Comparison of ENCODE assay signal across 14 cellular contexts in genomic region chr22:44667276-44667675, GRCh38. TPM values are rescaled to one million over a fixed set of nuclear protein-coding genes. Genes with fewer than 3 reads are reported as not detected.
DNase-seq lines count a peak whose midpoint lies in the region; ATAC-seq and TF ChIP-seq lines count a peak whose summit lies in the region.
"Had no signal": no experiment of that assay in that cellular context is flagged by ENCODE, and none has a peak within 500 bp of the region (broad histone marks: within the 10 kb centered on the region; RNA-seq: fewer than 3 reads in every experiment).

No MANE protein-coding gene starts in this region.

- H3K27me3 Mint-ChIP-seq in activated naive CD8-positive, alpha-beta T cell treated with anti-CD3 and anti-CD28 coated beads for 36 hours, result no peaks in the 10 kb centered on the region
- H3K27me3 Mint-ChIP-seq in naive B cell (peaks cover 15 to 44% (median 24%) of the 10 kb centered on the region in 3 donors), type B pancreatic cell (peaks cover 34% of the 10 kb centered on the region)

- H3K4me1 ChIP-seq in tibial nerve, result peaks cover 0 to 51% (median 12%) of the 10 kb centered on the region in 4 donors

- ATAC-seq in Right ventricle myocardium superior (ENCODE audit: poor library complexity) (peak; percentile 10), naive B cell (ENCODE audit: low read depth in 2 of 2) (no peak)

- no peaks in the 10 kb centered on the region for H3K9me3 ChIP-seq in tibial nerve

- H3K36me3 Mint-ChIP-seq in activated naive CD8-positive, alpha-beta T cell treated with anti-CD3 and anti-CD28 coated beads for 36 hours, result no peaks in the 10 kb centered on the region
- H3K36me3 Mint-ChIP-seq in naive B cell (peaks cover 0 to 6% of the 10 kb centered on the region in 2 donors), type B pancreatic cell (no peaks in the 10 kb centered on the region)

- H3K4me1 Mint-ChIP-seq in activated naive CD8-positive, alpha-beta T cell treated with anti-CD3 and anti-CD28 coated beads for 36 hours, result peaks cover 53% of the 10 kb centered on the region
- H3K4me1 Mint-ChIP-seq in naive B cell (peaks cover 8 to 37% (median 30%) of the 10 kb centered on the region in 3 donors), type B pancreatic cell (ENCODE audit: unreplicated experiment) (peaks cover 13% of the 10 kb centered on the region)

- no peak overlapping the region for H3K4me3 ChIP-seq in tibial nerve

- peak; percentile 54 for DNase-seq in Right ventricle myocardium superior
- no peak for DNase-seq in cardiac septum (ENCODE audit: low spot score)
- DNase-seq in activated naive CD8-positive, alpha-beta T cell treated with anti-CD3 and anti-CD28 coated beads for 36 hours, result no peak
- DNase-seq in naive B cell, result no peak
- no peak for DNase-seq in type B pancreatic cell (ENCODE audit: extremely low spot score, unreplicated experiment)
- no peak for DNase-seq in hypothalamus (lab: John Stamatoyannopoulos, UW)
- no peak for DNase-seq in NCI-H1417 (lab: John Stamatoyannopoulos, UW)
- no peak for DNase-seq in tibial nerve (ENCODE audit: low spot score in 2 of 2)
- DNase-seq: foreskin fibroblast, kidney glomerular epithelial cell, NCI-H1436 treated with DMSO at 0.1 percent for 48 hours, NCI-H69, occipital lobe had no signal

- no peak for TF ChIP-seq EP300 in tibial nerve (IDR thresholded peaks at IDR 0.05)

- no peak overlapping the region for H3K27ac ChIP-seq in tibial nerve

- peaks cover 0 to 10% of the 10 kb centered on the region in 2 donors for H3K27me3 ChIP-seq in tibial nerve

- no peaks in the 10 kb centered on the region for H3K9me3 Mint-ChIP-seq in activated naive CD8-positive, alpha-beta T cell treated with anti-CD3 and anti-CD28 coated beads for 36 hours
- H3K9me3 Mint-ChIP-seq in naive B cell (no peaks in the 10 kb centered on the region), type B pancreatic cell (no peaks in the 10 kb centered on the region)
- H3K9me3 Mint-ChIP-seq: dendritic cell treated with granulocyte-macrophage colony-stimulating factor and Interleukin-4, amounts not matched to agents 40 ng/mL and 50 ng/mL, for 4 days had no signal

- no peak for TF ChIP-seq CTCF in type B pancreatic cell (conservative IDR thresholded peaks at IDR 0.05)
- TF ChIP-seq CTCF in tibial nerve (IDR thresholded peaks at IDR 0.05), result no peak

- intact Hi-C loops in Right ventricle myocardium superior (cut with DNase I), result no loop called here
- intact Hi-C loops in cardiac septum (cut with DNase I), result no loop called here

- H3K4me3 Mint-ChIP-seq in activated naive CD8-positive, alpha-beta T cell treated with anti-CD3 and anti-CD28 coated beads for 36 hours, result peak overlapping the region; percentile 42
- peak overlapping the region; percentile 65 to 91 (median 78) for H3K4me3 Mint-ChIP-seq in naive B cell
- peak overlapping the region; percentile 78 for H3K4me3 Mint-ChIP-seq in type B pancreatic cell
- H3K4me3 Mint-ChIP-seq: dendritic cell treated with granulocyte-macrophage colony-stimulating factor and Interleukin-4, amounts not matched to agents 40 ng/mL and 50 ng/mL, for 4 days had no signal

- no peaks in the 10 kb centered on the region for H3K36me3 ChIP-seq in tibial nerve

- peak overlapping the region; percentile 32 for H3K27ac Mint-ChIP-seq in activated naive CD8-positive, alpha-beta T cell treated with anti-CD3 and anti-CD28 coated beads for 36 hours
- H3K27ac Mint-ChIP-seq in naive B cell, result peak overlapping the region in 2 of 6 donors; percentile 1 to 27
- H3K27ac Mint-ChIP-seq in type B pancreatic cell, result no peak overlapping the region
- H3K27ac Mint-ChIP-seq: dendritic cell treated with granulocyte-macrophage colony-stimulating factor and Interleukin-4, amounts not matched to agents 40 ng/mL and 50 ng/mL, for 4 days had no signal

- WGBS in tibial nerve, 2 donors, result 56 to 57% methylated on average over 5 of the region's 5 CpGs

- TF ChIP-seq POLR2A in tibial nerve (IDR thresholded peaks at IDR 0.05), result no peak

RNA-seq across cellular contexts. Expression of gene PRR5, which starts 34.7 kb away (rescaled TPM):
- total RNA-seq in Right ventricle myocardium superior, result 2.9 TPM
- 3.2 TPM for total RNA-seq in cardiac septum
- 10 to 100 TPM; 22.3 to 24.6 TPM for total RNA-seq in activated naive CD8-positive, alpha-beta T cell treated with anti-CD3 and anti-CD28 coated beads for 36 hours
- 10 to 100 TPM in 1 of 6 donors, 1 to 10 TPM in 5; 5.4 to 10.9 (median 7.6) TPM for polyA plus RNA-seq in naive B cell (ENCODE audit: low read depth in 6 of 6)
- 21.2 and 30.8 TPM in 2 replicates for total RNA-seq in type B pancreatic cell (ENCODE audit: low replicate concordance)
- total RNA-seq in tibial nerve, result 10 to 100 TPM; 40.4 to 68.4 (median 42.5) TPM
